1 cellular context compared by ENCODE assay signal in genomic region chr15:84600687-84601554, GRCh38.
A peak's percentile ranks its signal among the peaks of the same experiment; 100 is the strongest.
TF ChIP-seq lines count a peak whose summit lies in the region.

ZSCAN2 (plus strand) TSS chr15:84601009; CDS start chr15:84603928, 2,919 bp downstream.

TF ChIP-seq in GM23338, 12 proteins besides CTCF, POLR2A, EP300 and RAD21:
- TF ChIP-seq, protein P1, sequence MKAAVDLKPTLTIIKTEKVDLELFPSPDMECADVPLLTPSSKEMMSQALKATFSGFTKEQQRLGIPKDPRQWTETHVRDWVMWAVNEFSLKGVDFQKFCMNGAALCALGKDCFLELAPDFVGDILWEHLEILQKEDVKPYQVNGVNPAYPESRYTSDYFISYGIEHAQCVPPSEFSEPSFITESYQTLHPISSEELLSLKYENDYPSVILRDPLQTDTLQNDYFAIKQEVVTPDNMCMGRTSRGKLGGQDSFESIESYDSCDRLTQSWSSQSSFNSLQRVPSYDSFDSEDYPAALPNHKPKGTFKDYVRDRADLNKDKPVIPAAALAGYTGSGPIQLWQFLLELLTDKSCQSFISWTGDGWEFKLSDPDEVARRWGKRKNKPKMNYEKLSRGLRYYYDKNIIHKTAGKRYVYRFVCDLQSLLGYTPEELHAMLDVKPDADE (IDR thresholded peaks at IDR 0.05) = peak; percentile 62
- TF ChIP-seq POLR2AphosphoS5 (IDR thresholded peaks at IDR 0.05; ENCODE audit: low read depth) (peak; percentile 80), CREB1 (CRISPR knock-in tag; IDR thresholded peaks at IDR 0.05; ENCODE audit: low read depth) (peak; percentile 4; the same call in 1 of the 2 replicates), ZNF331 (CRISPR knock-in tag; IDR thresholded peaks at IDR 0.05; ENCODE audit: low read depth) (no peak)
